8 cellular contexts compared by ENCODE assay signal in the genomic region with DNA sequence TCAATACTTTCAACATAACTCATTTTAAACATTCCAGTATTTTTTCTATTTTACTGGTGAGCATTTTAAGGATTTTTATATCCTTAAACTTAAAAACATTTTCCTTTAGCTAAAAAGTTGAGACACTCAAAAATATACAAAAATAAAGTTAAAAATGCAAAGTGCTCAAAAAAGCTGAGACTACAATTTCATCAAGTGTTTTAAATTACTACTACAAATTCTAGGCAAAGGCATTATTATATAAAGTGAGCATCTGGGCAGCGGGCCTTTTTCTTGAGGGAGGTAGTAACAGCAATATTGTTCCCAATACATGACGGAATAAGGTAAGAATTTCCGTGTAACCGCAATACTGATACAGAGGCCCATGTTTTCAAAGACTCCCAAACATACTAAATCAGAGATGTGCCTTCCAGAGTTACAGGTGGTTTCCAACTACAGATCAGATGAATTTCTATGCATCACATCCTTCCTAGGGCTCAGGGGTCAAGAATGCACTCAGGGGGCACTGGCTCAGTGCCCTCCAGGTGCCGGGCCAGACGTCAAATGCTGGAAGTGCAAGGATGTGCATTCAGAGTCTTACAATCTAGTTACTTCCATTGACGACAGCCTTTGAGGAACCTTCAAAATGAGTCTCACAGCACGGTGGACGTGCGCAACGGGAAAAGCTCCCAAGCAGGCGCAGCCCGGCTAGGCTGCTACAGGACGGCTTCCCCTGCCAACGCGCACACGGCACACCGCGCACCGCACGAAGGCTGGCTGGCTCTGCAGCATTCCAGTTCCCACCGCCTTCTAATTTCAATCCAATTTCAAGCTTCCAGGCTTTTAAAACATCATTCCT. TPM values are rescaled to one million over a fixed set of nuclear protein-coding genes. Genes with fewer than 3 reads are reported as not detected.
DNase-seq lines count a peak whose midpoint lies in the region; ATAC-seq, FAIRE-seq and TF ChIP-seq lines count a peak whose summit lies in the region.

No MANE protein-coding gene starts in this region.

- peak; percentile 73 for FAIRE-seq in RCC 7860 (lab: Jason Lieb, UNC)

- no peak for TF ChIP-seq CTCF in heart right ventricle (IDR thresholded peaks at IDR 0.05)

- no peaks in the 10 kb centered on the region for H3K9me3 ChIP-seq in adipocyte (ENCODE audit: control insufficient read depth, low read length)
- H3K9me3 ChIP-seq in heart right ventricle, result no peaks in the 10 kb centered on the region

- DNase-seq in SIG-M5 treated with dmso at 0.1 percent for 504 hours (lab: John Stamatoyannopoulos, UW; ENCODE audit: unreplicated experiment), result peak; percentile 50
- no peak for DNase-seq in SIG-M5 (lab: John Stamatoyannopoulos, UW)
- DNase-seq in RCC 7860 (ENCODE audit: low spot score), result peak; percentile 82
- DNase-seq in adipocyte (ENCODE audit: low read depth), result peak; percentile 74
- DNase-seq in heart right ventricle, result peak; percentile 36 to 39
- peak in 8 of 10 donors; percentile 20 to 90 (median 34) for DNase-seq in posterior cingulate gyrus

- H3K27me3 ChIP-seq in adipocyte (replicated peaks; ENCODE audit: control insufficient read depth, insufficient read depth, low read length) (no peaks in the 10 kb centered on the region), heart right ventricle (no peaks in the 10 kb centered on the region)

- H3K27ac ChIP-seq in heart right ventricle, result peak overlapping the region; percentile 82 to 97 (median 90)

- intact Hi-C loops in heart right ventricle (cut with DNase I), result loop anchor here in 1 of 10 donors (1.0 kb wide), 1 partner anchor 29 kb away; the partner anchor contains the start of genes DYNLT2 and ERMARD
- intact Hi-C loops in posterior cingulate gyrus (cut with DNase I), result no loop called here

- peak overlapping the region; percentile 91 for H3K9ac ChIP-seq in adipocyte (ENCODE audit: low read length)

- ATAC-seq in HG03159 (IDR thresholded peaks at IDR 0.05; ENCODE audit: unreplicated experiment) (peak; percentile 7), heart right ventricle (peak; percentile 55 to 82 (median 75)), HG03521 (IDR thresholded peaks at IDR 0.05; ENCODE audit: unreplicated experiment) (no peak)

- H3K4me3 ChIP-seq in adipocyte (ENCODE audit: low read length) (peak overlapping the region; percentile 85), heart right ventricle (peak overlapping the region; percentile 50 to 82 (median 71))

- 2 to 3% methylated on average over 22 of the region's 22 CpGs for WGBS in heart right ventricle, 2 donors

- peaks cover 18% of the 10 kb centered on the region for H3K4me1 ChIP-seq in adipocyte (ENCODE audit: control insufficient read depth, insufficient read depth, low read length)
- peaks cover 8 to 34% (median 27%) of the 10 kb centered on the region in 9 donors for H3K4me1 ChIP-seq in heart right ventricle

- H3K36me3 ChIP-seq in adipocyte (ENCODE audit: control insufficient read depth, insufficient read depth, low read length, severe bottlenecking) (no peaks in the 10 kb centered on the region), heart right ventricle (peaks cover 0 to 17% (median 0%) of the 10 kb centered on the region in 9 donors)

RNA-seq across cellular contexts. Expression of gene PHF10, which starts 1.7 kb away (rescaled TPM):
- 10 to 100 TPM; 42.2 to 63.5 (median 54.9) TPM for total RNA-seq in heart right ventricle
- 10 to 100 TPM; 29.9 to 45.2 TPM for polyA plus RNA-seq in heart right ventricle

RNA-seq across cellular contexts. Expression of gene C6orf120, which starts 20.7 kb away (rescaled TPM):
- 10 to 100 TPM; 12.4 to 18.9 (median 14.1) TPM for total RNA-seq in heart right ventricle
- polyA plus RNA-seq in heart right ventricle, result 10 to 100 TPM in 1 of 2 donors, 1 to 10 TPM in 1; 2.4 to 10.9 TPM

RNA-seq across cellular contexts. Expression of gene WDR27, which starts 20.8 kb away (rescaled TPM):
- 10 to 100 TPM in 1 of 10 donors, 1 to 10 TPM in 9; 5.1 to 11.0 (median 6.6) TPM for total RNA-seq in heart right ventricle
- polyA plus RNA-seq in heart right ventricle, result 10 to 100 TPM in 1 of 2 donors, 1 to 10 TPM in 1; 3.2 to 12.0 TPM

RNA-seq across cellular contexts. Expression of gene DYNLT2, which starts 28.8 kb away (rescaled TPM):
- 1 to 10 TPM in 1 of 10 donors, under 1 TPM in 9; 0.19 to 1.1 (median 0.61) TPM for total RNA-seq in heart right ventricle
- 1 to 10 TPM in 1 of 2 donors, under 1 TPM in 1; 0.74 to 3.4 TPM for polyA plus RNA-seq in heart right ventricle

RNA-seq across cellular contexts. Expression of gene ERMARD, which starts 28.8 kb away (rescaled TPM):
- 10 to 100 TPM in 4 of 10 donors, 1 to 10 TPM in 6; 7.5 to 14.9 (median 9.6) TPM for total RNA-seq in heart right ventricle
- polyA plus RNA-seq in heart right ventricle, result 10 to 100 TPM; 12.6 to 38.5 TPM
